Comparison of ENCODE assay signal across 8 cellular contexts in the genomic region with DNA sequence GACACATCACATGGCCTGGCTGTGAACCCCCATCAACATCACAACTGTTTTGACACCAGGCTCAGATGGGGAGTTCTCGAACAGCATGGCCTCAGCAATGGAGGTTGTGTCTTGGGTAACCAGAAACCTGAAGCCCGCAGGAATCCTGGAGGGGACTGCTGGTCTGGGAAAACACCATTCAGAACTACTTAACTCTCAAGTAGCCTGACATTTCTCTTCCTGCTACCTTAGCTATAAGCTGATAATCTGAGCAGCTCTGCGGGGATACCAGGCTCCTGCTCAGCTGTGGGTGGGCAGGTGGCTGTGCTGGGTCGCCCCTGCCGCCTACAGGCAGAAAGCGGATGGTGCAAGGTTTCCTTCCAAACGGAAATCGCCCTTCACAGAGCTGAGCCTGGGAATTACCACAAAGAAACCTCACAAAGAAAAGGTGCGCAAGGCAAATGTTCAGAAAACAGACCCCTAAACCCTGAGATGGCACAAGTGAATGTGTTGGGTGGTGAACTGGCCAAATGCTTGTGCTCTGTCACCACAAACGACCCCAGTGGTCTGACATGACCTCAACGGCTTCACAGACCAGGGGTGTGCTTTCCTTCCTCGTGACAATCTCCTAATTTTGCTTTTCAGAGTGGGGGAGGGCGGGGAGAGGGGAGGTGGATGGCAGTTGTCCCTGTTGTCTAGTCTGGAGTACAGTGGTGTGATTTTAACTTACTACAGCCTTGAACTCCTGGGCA. TPM values are rescaled to one million over a fixed set of nuclear protein-coding genes. Genes with fewer than 3 reads are reported as not detected.
DNase-seq lines count a peak whose midpoint lies in the region; ATAC-seq and TF ChIP-seq lines count a peak whose summit lies in the region.

No MANE protein-coding gene starts in this region.

- no peaks in the 10 kb centered on the region for H3K27me3 Mint-ChIP-seq in mesothelial cell of epicardium (ENCODE audit: low read depth)

- peaks cover 38% of the 10 kb centered on the region for H3K36me3 ChIP-seq in BLaER1

- no peak overlapping the region for H3K4me3 ChIP-seq in BLaER1

- ATAC-seq in HG03108 (IDR thresholded peaks at IDR 0.05; ENCODE audit: unreplicated experiment): peak; percentile 76

- H3K27ac Mint-ChIP-seq in mesothelial cell of epicardium: peak overlapping the region; percentile 49

- peak overlapping the region; percentile 58 for H3K9ac ChIP-seq in BLaER1

- no peaks in the 10 kb centered on the region for H3K9me3 ChIP-seq in BLaER1

- H3K27ac ChIP-seq in BLaER1: peak overlapping the region; percentile 58

- peaks cover 10% of the 10 kb centered on the region for H3K36me3 Mint-ChIP-seq in mesothelial cell of epicardium

- peak overlapping the region; percentile 66 for H3K4me2 ChIP-seq in BLaER1

- H3K4me1 ChIP-seq in BLaER1: peaks cover 100% of the 10 kb centered on the region

- TF ChIP-seq POLR2A in GM18951 (IDR thresholded peaks at IDR 0.05; ENCODE audit: extremely low read depth, insufficient read depth, insufficient read length): peak; percentile 6

- no peaks in the 10 kb centered on the region for H3K27me3 ChIP-seq in BLaER1

- peak; percentile 88 for TF ChIP-seq CTCF in mesothelial cell of epicardium (IDR thresholded peaks at IDR 0.05; ENCODE audit: unreplicated experiment)

- no peak overlapping the region for H3K4me3 Mint-ChIP-seq in mesothelial cell of epicardium

- peaks cover 38% of the 10 kb centered on the region for H3K4me1 Mint-ChIP-seq in mesothelial cell of epicardium

- in situ Hi-C loops in GM18951 (cut with MboI; ENCODE audit: low sequenced_read_pairs, unreplicated experiment): no loop called here

- peaks cover 55% of the 10 kb centered on the region for H4K20me1 ChIP-seq in BLaER1

- no peaks in the 10 kb centered on the region for H3K9me3 Mint-ChIP-seq in mesothelial cell of epicardium

- peak; percentile 19 for DNase-seq in NCI-H226
- peak; percentile 65 for DNase-seq in activated CD4-positive, alpha-beta T cell treated with anti-CD3 and anti-CD28 coated beads for 48 hours
- peak; percentile 24 for DNase-seq in effector CD4-positive, alpha-beta T cell
- DNase-seq in mesothelial cell of epicardium (ENCODE audit: low spot score in 2 of 2, unreplicated experiment in 2 of 2): peak; percentile 50 to 77
- DNase-seq in stimulated activated CD8-positive, alpha-beta memory T cell treated with anti-CD3 and anti-CD28 coated beads, Interleukin-4, amount 100 ng/mL, for 48 hours: peak; percentile 73

RNA-seq across cellular contexts. Expression of gene SNX5, which starts 29.5 kb away (rescaled TPM):
- total RNA-seq in mesothelial cell of epicardium: 130 to 134 TPM (median 133 TPM) in 3 replicates

RNA-seq across cellular contexts. Expression of gene MGME1, which starts 29.8 kb away (rescaled TPM):
- total RNA-seq in mesothelial cell of epicardium: 25.0 to 26.7 TPM (median 25.7 TPM) in 3 replicates

Comparison
In these comparisons a context has a peak if more than half of its experiments do, and no peak if none do; other contexts are left out.
1. DNase-seq: peak in every context shown above with its lines; median percentile 73 in stimulated activated CD8-positive, alpha-beta memory T cell treated with anti-CD3 and anti-CD28 coated beads, Interleukin-4, amount 100 ng/mL, for 48 hours; 65 in activated CD4-positive, alpha-beta T cell treated with anti-CD3 and anti-CD28 coated beads for 48 hours; 64 in mesothelial cell of epicardium; 24 in effector CD4-positive, alpha-beta T cell; 19 in NCI-H226.